In the genomic region with DNA sequence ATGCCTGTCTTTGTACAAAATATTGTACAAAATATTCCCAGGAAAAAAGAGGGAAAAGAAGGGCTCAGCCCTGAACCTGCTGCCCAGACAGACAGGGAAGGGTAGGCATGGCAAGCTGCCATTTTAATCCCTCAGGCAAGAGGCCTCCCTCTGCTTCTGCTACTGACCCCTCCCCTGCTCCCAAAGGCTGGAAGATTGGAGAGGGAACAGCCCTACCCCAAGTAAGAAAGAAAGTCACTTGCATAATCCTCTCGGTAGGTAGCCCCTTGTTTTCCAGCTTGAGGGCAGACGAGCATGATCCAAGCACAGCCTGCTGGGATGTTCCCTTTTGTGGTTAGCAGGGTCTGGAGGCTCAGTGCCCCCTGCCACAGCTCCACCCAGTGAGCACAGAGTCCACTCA, we compare ENCODE assay signal across 18 cellular contexts. TPM values are rescaled to one million over a fixed set of nuclear protein-coding genes. Genes with fewer than 3 reads are reported as not detected.
DNase-seq lines count a peak whose midpoint lies in the region; ATAC-seq and TF ChIP-seq lines count a peak whose summit lies in the region.
"Had no signal": no experiment of that assay in that cellular context is flagged by ENCODE, and none has a peak within 500 bp of the region (broad histone marks: within the 10 kb centered on the region; RNA-seq: fewer than 3 reads in every experiment).

No MANE protein-coding gene starts in this region.

- no peak for ATAC-seq in body of pancreas
- ATAC-seq: K562, PC-3 had no signal

- H3K4me1 ChIP-seq in HUES6 (ENCODE audit: control insufficient read depth, insufficient read depth, low read length) (peaks cover 19% of the 10 kb centered on the region), neuronal stem cell (ENCODE audit: control insufficient read depth in 2 of 2, insufficient read depth in 1 of 2, low read depth in 1 of 2, low read length in 2 of 2) (peaks cover 0 to 9% of the 10 kb centered on the region in 2 donors), body of pancreas (no peaks in the 10 kb centered on the region)
- H3K4me1 ChIP-seq: HAP-1 had no signal

- H2BK5ac ChIP-seq in neuronal stem cell (ENCODE audit: low read length) = no peak overlapping the region

- H2BK12ac ChIP-seq in neuronal stem cell (ENCODE audit: low read length) = no peak overlapping the region

- H3K14ac ChIP-seq in neuronal stem cell (ENCODE audit: low read length) = peak overlapping the region; percentile 25

- H4K91ac ChIP-seq in neuronal stem cell (ENCODE audit: low read depth, low read length, poor library complexity) = no peak overlapping the region

- intact Hi-C loops in body of pancreas (cut with DNase I) = no loop called here

- H3K18ac ChIP-seq in neuronal stem cell (ENCODE audit: low read length) = no peak overlapping the region

- H3K9me3 ChIP-seq in HUES6 (ENCODE audit: control insufficient read depth, insufficient read depth, low read depth, low read length) = no peaks in the 10 kb centered on the region
- no peaks in the 10 kb centered on the region for H3K9me3 ChIP-seq in neuronal stem cell (replicated peaks in 1 of 2; ENCODE audit: control insufficient read depth in 2 of 2, insufficient read depth in 1 of 2, low read depth in 1 of 2, low read length in 2 of 2)
- no peaks in the 10 kb centered on the region for H3K9me3 ChIP-seq in body of pancreas
- H3K9me3 ChIP-seq: HAP-1 had no signal

- no peak overlapping the region for H3K4me2 ChIP-seq in neuronal stem cell (ENCODE audit: insufficient read depth, low read length, poor library complexity, severe bottlenecking)

- TF ChIP-seq CTCF in body of pancreas (IDR thresholded peaks at IDR 0.05) = no peak

- no peak overlapping the region for H3K4ac ChIP-seq in neuronal stem cell (ENCODE audit: low read length)

- TF ChIP-seq POLR2A in body of pancreas (IDR thresholded peaks at IDR 0.05) = no peak

- no peak overlapping the region for H2BK120ac ChIP-seq in neuronal stem cell (ENCODE audit: low read depth, low read length)

- H3K27ac ChIP-seq in HUES6 (ENCODE audit: low read depth, low read length) (peak overlapping the region; percentile 69; the same call in 1 of the 2 replicates), neuronal stem cell (replicated peaks; ENCODE audit: low read length) (no peak overlapping the region), body of pancreas (no peak overlapping the region)
- H3K27ac ChIP-seq: C4-2B had no signal

- H3K79me1 ChIP-seq in neuronal stem cell (ENCODE audit: low read depth, low read length) = no peaks in the 10 kb centered on the region

- no peak overlapping the region for H4K8ac ChIP-seq in neuronal stem cell (ENCODE audit: low read depth, low read length)

- no peak overlapping the region for H2AFZ ChIP-seq in neuronal stem cell (ENCODE audit: low read length)

- H2AK5ac ChIP-seq in neuronal stem cell (ENCODE audit: low read depth, low read length) = no peak overlapping the region

- peak; percentile 79 for DNase-seq in H7
- peak; percentile 62 for DNase-seq in ecto neural progenitor cell (ENCODE audit: low spot score)
- no peak for DNase-seq in neuronal stem cell (ENCODE audit: low spot score)
- DNase-seq in body of pancreas = no peak
- no peak for DNase-seq in NOMO-1 treated with dmso at 0.1 percent for 144 hours (lab: John Stamatoyannopoulos, UW; ENCODE audit: unreplicated experiment)
- DNase-seq in NCI-H1092 (lab: John Stamatoyannopoulos, UW) = no peak
- DNase-seq: ACHN, DMS79 treated with DMSO at 0.1 percent for 48 hours, NCI-H1105 treated with DMSO at 0.1 percent for 48 hours, NCI-H1694, NCI-H2081 treated with DMSO at 0.1 percent for 48 hours, NCI-H748 treated with DMSO at 0.1 percent for 48 hours, PC-3, RPMI8226 had no signal

- H2BK15ac ChIP-seq in neuronal stem cell (ENCODE audit: low read length) = no peak overlapping the region

- WGBS in neuronal stem cell (ENCODE audit: extremely low coverage in 2 of 2, insufficient read length in 2 of 2, insufficient replicate concordance in 1 of 2), 2 donors = no CpG with 5 or more reads among the region's 2 CpGs
- WGBS in body of pancreas, 2 donors = 78 to 100% methylated on average over 2 of the region's 2 CpGs

- no peak overlapping the region for H3K9ac ChIP-seq in HUES6 (ENCODE audit: low read length)
- H3K9ac ChIP-seq in neuronal stem cell (ENCODE audit: low read depth, low read length, poor library complexity) = no peak overlapping the region

- no peaks in the 10 kb centered on the region; the same call in 1 of the 2 replicates for H3K36me3 ChIP-seq in H7 (replicated peaks; ENCODE audit: control insufficient read depth, insufficient read depth, low read length)
- H3K36me3 ChIP-seq in HUES6 (ENCODE audit: control insufficient read depth, insufficient read depth, low read length) = peaks cover 39% of the 10 kb centered on the region
- peaks cover 57 to 77% of the 10 kb centered on the region in 2 donors for H3K36me3 ChIP-seq in neuronal stem cell (replicated peaks in 1 of 2; ENCODE audit: control insufficient read depth in 2 of 2, insufficient read depth in 2 of 2, low read length in 2 of 2)
- H3K36me3 ChIP-seq in body of pancreas (replicated peaks in 1 of 2; ENCODE audit: insufficient read depth in 1 of 2, low read depth in 2 of 2) = peaks cover 7 to 13% of the 10 kb centered on the region in 2 donors

- H3K4me3 ChIP-seq in H7 (ENCODE audit: insufficient read depth, low read depth, low read length) (no peak overlapping the region), HUES6 (ENCODE audit: low read depth, low read length) (no peak overlapping the region), neuronal stem cell (ENCODE audit: low read length in 2 of 2) (no peak overlapping the region), body of pancreas (no peak overlapping the region)
- H3K4me3 ChIP-seq: HAP-1, K562 had no signal

- H3K23ac ChIP-seq in neuronal stem cell (ENCODE audit: low read depth, low read length, poor library complexity) = no peak overlapping the region

- H3K27me3 ChIP-seq in H7 (ENCODE audit: control insufficient read depth, insufficient read depth, low read length) = no peaks in the 10 kb centered on the region
- H3K27me3 ChIP-seq in HUES6 (ENCODE audit: control insufficient read depth, insufficient read depth, low read length) = no peaks in the 10 kb centered on the region
- H3K27me3 ChIP-seq in neuronal stem cell (ENCODE audit: control insufficient read depth in 3 of 3, insufficient read depth in 3 of 3, low read depth in 1 of 3, low read length in 3 of 3) = no peaks in the 10 kb centered on the region
- no peaks in the 10 kb centered on the region for H3K27me3 ChIP-seq in body of pancreas

RNA-seq across cellular contexts. Expression of a gene that starts 20.7 kb away (rescaled TPM):
- 7.0 and 7.1 TPM in 2 replicates for total RNA-seq in H7 (2014; rRNA removed; shearing (Covaris generic))
- 34.7 TPM for polyA plus RNA-seq in neuronal stem cell (2013, experiment 1 of 2)
- polyA plus RNA-seq in neuronal stem cell (2013, experiment 2 of 2) = 37.2 TPM
- total RNA-seq in body of pancreas = 10 to 100 TPM; 38.6 to 59.1 TPM

RNA-seq across cellular contexts. Expression of a gene that starts 50.1 kb away (rescaled TPM):
- total RNA-seq in H7 (2014; rRNA removed; shearing (Covaris generic)) = 3.2 and 4.6 TPM in 2 replicates
- polyA plus RNA-seq in neuronal stem cell (2013, experiment 1 of 2) = 37.0 TPM
- 35.1 TPM for polyA plus RNA-seq in neuronal stem cell (2013, experiment 2 of 2)
- 1 to 10 TPM; 4.0 to 6.7 TPM for total RNA-seq in body of pancreas

RNA-seq across cellular contexts. Expression of a gene that starts 51.6 kb away (rescaled TPM):
- total RNA-seq in H7 (2014; rRNA removed; shearing (Covaris generic)) = 25.6 and 37.4 TPM in 2 replicates
- polyA plus RNA-seq in neuronal stem cell (2013, experiment 1 of 2) = 19.9 TPM
- polyA plus RNA-seq in neuronal stem cell (2013, experiment 2 of 2) = 19.9 TPM
- 10 to 100 TPM; 12.5 to 31.6 TPM for total RNA-seq in body of pancreas

Comparison
In these comparisons a context has a peak if more than half of its experiments do, and no peak if none do; other contexts are left out.
1. DNase-seq: peak in H7 (single experiment) and ecto neural progenitor cell (single experiment); none in neuronal stem cell (single experiment), body of pancreas (0 of 4), NOMO-1 treated with dmso at 0.1 percent for 144 hours (single experiment) and NCI-H1092 (single experiment).